In genomic region chr13:28550721-28551497, GRCh38 we compare ENCODE assay signal across 15 cellular contexts. TPM values are rescaled to one million over a fixed set of nuclear protein-coding genes. Genes with fewer than 3 reads are reported as not detected.
DNase-seq lines count a peak whose midpoint lies in the region; ATAC-seq lines count a peak whose summit lies in the region.
"Had no signal": no experiment of that assay in that cellular context is flagged by ENCODE, and none has a peak within 500 bp of the region (broad histone marks: within the 10 kb centered on the region; RNA-seq: fewer than 3 reads in every experiment).

No MANE protein-coding gene starts in this region.

- H2AK5ac ChIP-seq in trophoblast cell (ENCODE audit: low read length): no peak overlapping the region

- no peak overlapping the region for H3K14ac ChIP-seq in trophoblast cell (ENCODE audit: low read length)

- H3K9ac ChIP-seq in trophoblast cell (ENCODE audit: low read length): peak overlapping the region; percentile 28
- H3K9ac ChIP-seq: BLaER1 had no signal

- no peak overlapping the region for H2AFZ ChIP-seq in trophoblast cell (ENCODE audit: insufficient read depth, low read length, poor library complexity)

- peak; percentile 47 for ATAC-seq in activated CD4-positive, alpha-beta T cell treated with anti-CD3 and anti-CD28 coated beads for 36 hours
- ATAC-seq in activated naive CD8-positive, alpha-beta T cell treated with anti-CD3 and anti-CD28 coated beads, Interleukin-2, amount 50 U/mL, for 24 hours: no peak
- ATAC-seq in esophagus mucosa: no peak
- ATAC-seq: HCT116, HepG2 had no signal

- H4K12ac ChIP-seq in trophoblast cell (ENCODE audit: low read depth, low read length): no peak overlapping the region

- H3K79me2 ChIP-seq in trophoblast cell (ENCODE audit: control insufficient read depth, insufficient read depth, low read length, poor library complexity): no peaks in the 10 kb centered on the region

- WGBS in trophoblast cell (ENCODE audit: extremely low coverage, insufficient coverage, insufficient read length): no CpG with 5 or more reads among the region's 7 CpGs

- no peak overlapping the region for H2BK120ac ChIP-seq in trophoblast cell (ENCODE audit: insufficient read depth, low read length, poor library complexity)

- H3K4ac ChIP-seq in trophoblast cell (ENCODE audit: low read depth, low read length): no peak overlapping the region

- no peak overlapping the region for H3K4me2 ChIP-seq in trophoblast cell (ENCODE audit: low read length)
- H3K4me2 ChIP-seq: BLaER1 had no signal

- peaks cover 6% of the 10 kb centered on the region for H3K27me3 Mint-ChIP-seq in activated CD4-positive, alpha-beta T cell treated with anti-CD3 and anti-CD28 coated beads for 36 hours
- H3K27me3 Mint-ChIP-seq in activated naive CD8-positive, alpha-beta T cell treated with anti-CD3 and anti-CD28 coated beads, Interleukin-2, amount 50 U/mL, for 24 hours: peaks cover 16% of the 10 kb centered on the region
- peaks cover 11% of the 10 kb centered on the region for H3K27me3 Mint-ChIP-seq in activated naive CD8-positive, alpha-beta T cell treated with anti-CD3 and anti-CD28 coated beads for 36 hours

- peaks cover 14% of the 10 kb centered on the region for H3K4me1 Mint-ChIP-seq in activated CD4-positive, alpha-beta T cell treated with anti-CD3 and anti-CD28 coated beads for 36 hours
- H3K4me1 Mint-ChIP-seq in activated naive CD8-positive, alpha-beta T cell treated with anti-CD3 and anti-CD28 coated beads, Interleukin-2, amount 50 U/mL, for 24 hours: no peaks in the 10 kb centered on the region
- H3K4me1 Mint-ChIP-seq in activated naive CD8-positive, alpha-beta T cell treated with anti-CD3 and anti-CD28 coated beads for 36 hours: no peaks in the 10 kb centered on the region
- H3K4me1 Mint-ChIP-seq: CD8-positive, alpha-beta memory T cell had no signal

- no peak overlapping the region for H2BK12ac ChIP-seq in trophoblast cell (ENCODE audit: low read length)

- intact Hi-C loops in activated CD4-positive, alpha-beta T cell treated with anti-CD3 and anti-CD28 coated beads for 36 hours (cut with DNase I, micrococcal nuclease): no loop called here

- no peaks in the 10 kb centered on the region for H3K27me3 ChIP-seq in trophoblast cell (ENCODE audit: insufficient read depth, low read length)
- H3K27me3 ChIP-seq: BLaER1 had no signal

- no peaks in the 10 kb centered on the region for H3K4me1 ChIP-seq in trophoblast cell (ENCODE audit: control insufficient read depth in 1 of 2, insufficient read depth in 2 of 2, low read length in 2 of 2)
- H3K4me1 ChIP-seq: BLaER1 had no signal

- POLR2A ChIA-PET in activated CD4-positive, alpha-beta T cell treated with anti-CD3 and anti-CD28 coated beads for 36 hours (lab: Charles Lee): no interaction called here

- DNase-seq in activated CD4-positive, alpha-beta T cell treated with anti-CD3 and anti-CD28 coated beads for 36 hours: no peak
- no peak for DNase-seq in activated CD4-positive, alpha-beta T cell treated with anti-CD3 and anti-CD28 coated beads for 4 hours
- no peak for DNase-seq in activated naive CD8-positive, alpha-beta T cell treated with anti-CD3 and anti-CD28 coated beads, Interleukin-2, amount 50 U/mL, for 24 hours
- DNase-seq in activated naive CD8-positive, alpha-beta T cell treated with anti-CD3 and anti-CD28 coated beads for 36 hours: no peak
- DNase-seq in trophoblast cell: peak in 1 of 2 donors; percentile 64
- DNase-seq in foreskin melanocyte: no peak
- DNase-seq in DMS53 (lab: John Stamatoyannopoulos, UW): no peak
- DNase-seq: Caco-2; CD8-positive, alpha-beta memory T cell; GF-D8 had no signal

- H3K27ac ChIP-seq in trophoblast cell (ENCODE audit: low read depth, low read length): no peak overlapping the region
- H3K27ac ChIP-seq: 22Rv1, BLaER1 had no signal

- no peaks in the 10 kb centered on the region for H3K9me3 ChIP-seq in trophoblast cell (ENCODE audit: insufficient read depth, low read depth, low read length)
- H3K9me3 ChIP-seq: BLaER1, Caco-2 had no signal

- H3K36me3 ChIP-seq in trophoblast cell (ENCODE audit: control insufficient read depth in 1 of 2, insufficient read depth in 2 of 2, low read length in 2 of 2): no peaks in the 10 kb centered on the region
- H3K36me3 ChIP-seq: BLaER1 had no signal

- no peak overlapping the region for H4K8ac ChIP-seq in trophoblast cell (ENCODE audit: low read depth, low read length)

- H3K18ac ChIP-seq in trophoblast cell (ENCODE audit: low read length): no peak overlapping the region

- no peak overlapping the region for H3K23ac ChIP-seq in trophoblast cell (ENCODE audit: low read length)

- no peaks in the 10 kb centered on the region for H3K79me1 ChIP-seq in trophoblast cell (ENCODE audit: low read length)

- CTCF ChIA-PET in activated CD4-positive, alpha-beta T cell treated with anti-CD3 and anti-CD28 coated beads for 36 hours (lab: Charles Lee): interaction anchor here (0.6 kb wide), 1 partner anchor 9 kb away, joined by 3 read pairs; no protein-coding TSS in a partner anchor

- H3K9me3 Mint-ChIP-seq in activated CD4-positive, alpha-beta T cell treated with anti-CD3 and anti-CD28 coated beads for 36 hours (ENCODE audit: low read depth): no peaks in the 10 kb centered on the region
- H3K9me3 Mint-ChIP-seq in activated naive CD8-positive, alpha-beta T cell treated with anti-CD3 and anti-CD28 coated beads, Interleukin-2, amount 50 U/mL, for 24 hours: no peaks in the 10 kb centered on the region
- H3K9me3 Mint-ChIP-seq in activated naive CD8-positive, alpha-beta T cell treated with anti-CD3 and anti-CD28 coated beads for 36 hours: no peaks in the 10 kb centered on the region
- H3K9me3 Mint-ChIP-seq: CD8-positive, alpha-beta memory T cell had no signal

- no peak overlapping the region for H3K4me3 Mint-ChIP-seq in activated CD4-positive, alpha-beta T cell treated with anti-CD3 and anti-CD28 coated beads for 36 hours
- H3K4me3 Mint-ChIP-seq in activated naive CD8-positive, alpha-beta T cell treated with anti-CD3 and anti-CD28 coated beads, Interleukin-2, amount 50 U/mL, for 24 hours: no peak overlapping the region
- no peak overlapping the region for H3K4me3 Mint-ChIP-seq in activated naive CD8-positive, alpha-beta T cell treated with anti-CD3 and anti-CD28 coated beads for 36 hours
- H3K4me3 Mint-ChIP-seq: CD8-positive, alpha-beta memory T cell had no signal

- no peak overlapping the region for H2BK5ac ChIP-seq in trophoblast cell (ENCODE audit: low read depth, low read length, poor library complexity)

- H3K27ac Mint-ChIP-seq in activated CD4-positive, alpha-beta T cell treated with anti-CD3 and anti-CD28 coated beads for 36 hours: peak overlapping the region; percentile 74
- H3K27ac Mint-ChIP-seq in activated naive CD8-positive, alpha-beta T cell treated with anti-CD3 and anti-CD28 coated beads, Interleukin-2, amount 50 U/mL, for 24 hours: peak overlapping the region; percentile 24
- no peak overlapping the region for H3K27ac Mint-ChIP-seq in activated naive CD8-positive, alpha-beta T cell treated with anti-CD3 and anti-CD28 coated beads for 36 hours
- H3K27ac Mint-ChIP-seq: CD8-positive, alpha-beta memory T cell had no signal

- no peak overlapping the region for H4K91ac ChIP-seq in trophoblast cell (ENCODE audit: low read depth, low read length)

- H3K4me3 ChIP-seq in trophoblast cell (ENCODE audit: low read depth, low read length): no peak overlapping the region
- H3K4me3 ChIP-seq: BLaER1 had no signal

- H3K36me3 Mint-ChIP-seq in activated CD4-positive, alpha-beta T cell treated with anti-CD3 and anti-CD28 coated beads for 36 hours (ENCODE audit: low read depth): no peaks in the 10 kb centered on the region
- H3K36me3 Mint-ChIP-seq in activated naive CD8-positive, alpha-beta T cell treated with anti-CD3 and anti-CD28 coated beads, Interleukin-2, amount 50 U/mL, for 24 hours (ENCODE audit: low read depth): no peaks in the 10 kb centered on the region
- H3K36me3 Mint-ChIP-seq in activated naive CD8-positive, alpha-beta T cell treated with anti-CD3 and anti-CD28 coated beads for 36 hours: no peaks in the 10 kb centered on the region

RNA-seq across cellular contexts. Expression of gene FLT1, which starts 56.0 kb away (rescaled TPM):
- 10 to 100 TPM; 21.7 to 27.4 TPM for total RNA-seq in activated CD4-positive, alpha-beta T cell treated with anti-CD3 and anti-CD28 coated beads for 36 hours
- 1 to 10 TPM; 2.5 to 3.3 TPM for total RNA-seq in activated naive CD8-positive, alpha-beta T cell treated with anti-CD3 and anti-CD28 coated beads for 36 hours
- polyA plus RNA-seq in trophoblast cell (2013): 17.6 and 18.3 TPM in 2 replicates
- 5.3 TPM for total RNA-seq in esophagus mucosa
- polyA plus RNA-seq: CD8-positive, alpha-beta memory T cell; HepG2 had no signal
